Comparison of ENCODE assay signal across 20 cellular contexts in genomic region chr5:14327624-14328023, GRCh38.
"Had no signal": no experiment of that assay in that cellular context is flagged by ENCODE, and none has a peak within 500 bp of the region (broad histone marks: within the 10 kb centered on the region; RNA-seq: fewer than 3 reads in every experiment).

No MANE protein-coding gene starts in this region.

- H3K9me3 Mint-ChIP-seq: activated CD4-positive, alpha-beta T cell treated with anti-CD3 and anti-CD28 coated beads, Interleukin-2, amount 10 ng/mL, durations not matched to agents 7 days and 5 days; activated CD8-positive, alpha-beta T cell treated with anti-CD3 and anti-CD28 coated beads for 36 hours; activated naive CD4-positive, alpha-beta T cell treated with anti-CD3 and anti-CD28 coated beads, Interleukin-2, amount 10 ng/mL, durations not matched to agents 7 days and 5 days; central memory CD8-positive, alpha-beta T cell; immature natural killer cell; natural killer cell; stimulated activated naive CD8-positive, alpha-beta T cell treated with anti-CD3 and anti-CD28 coated beads, Interleukin-15, Interleukin-2, amounts not matched to agents 100 ng/mL and 50 ng/mL, for 24 hours had no signal

- H3K27ac ChIP-seq: coronary artery, esophagus squamous epithelium, right atrium auricular region, tibial nerve had no signal

- H3K36me3 Mint-ChIP-seq: activated CD8-positive, alpha-beta memory T cell treated with anti-CD3 and anti-CD28 coated beads, Interleukin-2, amount 10 ng/mL, durations not matched to agents 7 days and 5 days; activated naive CD4-positive, alpha-beta T cell treated with anti-CD3 and anti-CD28 coated beads, Interleukin-2, amount 10 ng/mL, durations not matched to agents 7 days and 5 days; natural killer cell had no signal

- DNase-seq: activated CD4-positive, alpha-beta T cell treated with anti-CD3 and anti-CD28 coated beads, Interleukin-2, amount 10 ng/mL, durations not matched to agents 7 days and 5 days; activated CD8-positive, alpha-beta memory T cell treated with anti-CD3 and anti-CD28 coated beads, Interleukin-2, amount 10 ng/mL, durations not matched to agents 7 days and 5 days; activated CD8-positive, alpha-beta T cell treated with anti-CD3 and anti-CD28 coated beads for 36 hours; activated effector memory CD4-positive, alpha-beta T cell treated with anti-CD3 and anti-CD28 coated beads, Interleukin-2, amount 50 U/mL, for 16 hours; activated naive CD4-positive, alpha-beta T cell treated with anti-CD3 and anti-CD28 coated beads, Interleukin-2, amount 10 ng/mL, durations not matched to agents 7 days and 5 days; activated T-cell treated with anti-CD3 and anti-CD28 coated beads for 4 hours; esophagus squamous epithelium; immature natural killer cell; kidney glomerular epithelial cell; left ventricle myocardium superior; midbrain; natural killer cell; stimulated activated CD4-positive, alpha-beta T cell treated with anti-CD3 and anti-CD28 coated beads, Interleukin-4, amount 100 ng/mL, for 4 hours; substantia nigra had no signal

- H3K27me3 Mint-ChIP-seq: activated CD8-positive, alpha-beta T cell treated with anti-CD3 and anti-CD28 coated beads for 36 hours; progenitor cell of endocrine pancreas; stimulated activated naive CD8-positive, alpha-beta T cell treated with anti-CD3 and anti-CD28 coated beads, Interleukin-15, Interleukin-2, amounts not matched to agents 100 ng/mL and 50 ng/mL, for 24 hours had no signal

- H3K9me3 ChIP-seq: esophagus squamous epithelium, right atrium auricular region, tibial nerve had no signal

- H3K4me3 Mint-ChIP-seq: activated CD4-positive, alpha-beta T cell treated with anti-CD3 and anti-CD28 coated beads, Interleukin-2, amount 10 ng/mL, durations not matched to agents 7 days and 5 days; activated CD8-positive, alpha-beta memory T cell treated with anti-CD3 and anti-CD28 coated beads, Interleukin-2, amount 10 ng/mL, durations not matched to agents 7 days and 5 days; activated CD8-positive, alpha-beta T cell treated with anti-CD3 and anti-CD28 coated beads for 36 hours; activated naive CD4-positive, alpha-beta T cell treated with anti-CD3 and anti-CD28 coated beads, Interleukin-2, amount 10 ng/mL, durations not matched to agents 7 days and 5 days; central memory CD8-positive, alpha-beta T cell; immature natural killer cell; natural killer cell; stimulated activated naive CD8-positive, alpha-beta T cell treated with anti-CD3 and anti-CD28 coated beads, Interleukin-15, Interleukin-2, amounts not matched to agents 100 ng/mL and 50 ng/mL, for 24 hours had no signal

- H3K27ac Mint-ChIP-seq: activated CD4-positive, alpha-beta T cell treated with anti-CD3 and anti-CD28 coated beads, Interleukin-2, amount 10 ng/mL, durations not matched to agents 7 days and 5 days; activated CD8-positive, alpha-beta memory T cell treated with anti-CD3 and anti-CD28 coated beads, Interleukin-2, amount 10 ng/mL, durations not matched to agents 7 days and 5 days; activated CD8-positive, alpha-beta T cell treated with anti-CD3 and anti-CD28 coated beads for 36 hours; activated naive CD4-positive, alpha-beta T cell treated with anti-CD3 and anti-CD28 coated beads, Interleukin-2, amount 10 ng/mL, durations not matched to agents 7 days and 5 days; immature natural killer cell; natural killer cell; progenitor cell of endocrine pancreas; stimulated activated naive CD8-positive, alpha-beta T cell treated with anti-CD3 and anti-CD28 coated beads, Interleukin-15, Interleukin-2, amounts not matched to agents 100 ng/mL and 50 ng/mL, for 24 hours had no signal

- ATAC-seq: activated CD8-positive, alpha-beta memory T cell treated with anti-CD3 and anti-CD28 coated beads, Interleukin-2, amount 10 ng/mL, durations not matched to agents 7 days and 5 days; activated CD8-positive, alpha-beta T cell treated with anti-CD3 and anti-CD28 coated beads for 36 hours; left ventricle myocardium superior; natural killer cell had no signal

- H3K4me3 ChIP-seq: coronary artery, esophagus squamous epithelium, right atrium auricular region, tibial nerve had no signal

- H3K27me3 ChIP-seq: esophagus squamous epithelium, right atrium auricular region, tibial nerve had no signal

- H3K4me1 ChIP-seq: esophagus squamous epithelium had no signal
